In the genomic region with DNA sequence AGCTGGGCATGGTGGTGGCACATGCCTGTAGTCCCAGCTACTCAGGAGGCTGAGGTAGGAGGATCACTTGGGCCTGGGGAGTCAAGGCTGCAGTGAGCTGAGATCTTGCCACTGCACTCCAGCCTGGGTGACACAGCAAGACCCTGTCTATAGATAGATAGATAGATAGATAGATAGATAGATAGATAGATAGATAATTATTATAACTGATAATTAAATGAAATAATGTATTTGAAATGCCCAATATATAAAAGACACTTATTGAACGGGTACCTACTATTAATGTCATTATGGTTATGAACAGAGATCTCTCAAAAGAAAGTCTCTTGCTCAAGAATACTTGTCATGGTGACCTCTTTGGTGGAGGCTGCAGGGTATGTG, we compare ENCODE assay signal across 7 cellular contexts.
DNase-seq lines count a peak whose midpoint lies in the region; ATAC-seq and TF ChIP-seq lines count a peak whose summit lies in the region.
"Not testable (repeated sequence)": the region's sequence is repeated elsewhere in the genome, so short reads cannot be mapped to it uniquely, and the experiment has no call there.

No MANE protein-coding gene starts in this region.

- peak overlapping the region in 1 of 2 donors; percentile 67 for H3K9ac ChIP-seq in colonic mucosa (ENCODE audit: low read depth in 2 of 2, low read length in 2 of 2)
- H3K9ac ChIP-seq in skeletal muscle satellite cell (ENCODE audit: low read depth, low read length) = not testable (repeated sequence)

- not testable (repeated sequence) for H3K9me3 Mint-ChIP-seq in activated T-helper 17 cell treated with anti-CD3 and anti-CD28 coated beads, Interleukin-2, amount 50 U/mL, for 72 hours
- H3K9me3 Mint-ChIP-seq in naive thymus-derived CD4-positive, alpha-beta T cell = peaks cover 0 to 11% (median 4%) of the 10 kb centered on the region in 11 donors

- H3K27me3 Mint-ChIP-seq in activated T-helper 17 cell treated with anti-CD3 and anti-CD28 coated beads, Interleukin-2, amount 50 U/mL, for 72 hours; naive thymus-derived CD4-positive, alpha-beta T cell: not testable (repeated sequence)

- not testable (repeated sequence) for H3K36me3 ChIP-seq in GM06990 (ENCODE audit: control insufficient read depth, insufficient read depth, low read length); PC-9 (ENCODE audit: low read depth); colonic mucosa; heart left ventricle; naive thymus-derived CD4-positive, alpha-beta T cell (ENCODE audit: control insufficient read depth in 2 of 3, insufficient read depth in 3 of 3, low read length in 3 of 3); skeletal muscle satellite cell (ENCODE audit: insufficient read depth, low read length)

- H3K4me1 Mint-ChIP-seq in activated T-helper 17 cell treated with anti-CD3 and anti-CD28 coated beads, Interleukin-2, amount 50 U/mL, for 72 hours = not testable (repeated sequence)
- H3K4me1 Mint-ChIP-seq in naive thymus-derived CD4-positive, alpha-beta T cell = peaks cover 0 to 32% (median 16%) of the 10 kb centered on the region in 7 donors

- ATAC-seq in activated T-helper 17 cell treated with anti-CD3 and anti-CD28 coated beads, Interleukin-2, amount 50 U/mL, for 72 hours (replicated peaks); heart left ventricle; naive thymus-derived CD4-positive, alpha-beta T cell: not testable (repeated sequence)

- POLR2A ChIA-PET in PC-9 (lab: Charles Lee; ENCODE audit: unreplicated experiment) = not testable (repeated sequence)
- POLR2A ChIA-PET in naive thymus-derived CD4-positive, alpha-beta T cell (lab: Charles Lee) = interaction anchor here (0.9 to 1.2 kb wide), 2 partner anchors 75 to 132 kb away, joined by 3 to 7 read pairs; a partner anchor contains a TSS

- peak overlapping the region; percentile 76 for H3K4me3 Mint-ChIP-seq in activated T-helper 17 cell treated with anti-CD3 and anti-CD28 coated beads, Interleukin-2, amount 50 U/mL, for 72 hours
- H3K4me3 Mint-ChIP-seq in naive thymus-derived CD4-positive, alpha-beta T cell = peak overlapping the region in 9 of 10 donors; percentile 74 to 92 (median 87)

- TF ChIP-seq POLR2A in heart left ventricle (IDR thresholded peaks at IDR 0.05) = not testable (repeated sequence)

- CTCF ChIA-PET in PC-9 (lab: Charles Lee) = interaction anchor here (1.0 kb wide), 1 partner anchor 79 kb away, joined by 3 read pairs; no protein-coding TSS in a partner anchor
- CTCF ChIA-PET in naive thymus-derived CD4-positive, alpha-beta T cell (lab: Charles Lee) = interaction anchor here (2.6 kb wide), 1 partner anchor 79 kb away, joined by 7 read pairs; no protein-coding TSS in a partner anchor

- H3K9me3 ChIP-seq in PC-9 (ENCODE audit: insufficient read depth, low read depth); colonic mucosa; naive thymus-derived CD4-positive, alpha-beta T cell (ENCODE audit: control insufficient read depth in 2 of 3, low read length in 3 of 3); skeletal muscle satellite cell (replicated peaks; ENCODE audit: low read length): not testable (repeated sequence)
- H3K9me3 ChIP-seq in heart left ventricle = peaks cover 0 to 11% (median 3%) of the 10 kb centered on the region in 12 donors

- H3F3A ChIP-seq in PC-9 (ENCODE audit: insufficient read depth, low read depth) = not testable (repeated sequence)

- not testable (repeated sequence) for TF ChIP-seq CTCF in GM06990 (IDR thresholded peaks at IDR 0.05; ENCODE audit: insufficient read depth, low read length, poor library complexity, severe bottlenecking); PC-9 (conservative IDR thresholded peaks at IDR 0.05); colonic mucosa (IDR thresholded peaks at IDR 0.05); heart left ventricle (IDR thresholded peaks at IDR 0.05)

- not testable (repeated sequence) for H3K36me3 Mint-ChIP-seq in activated T-helper 17 cell treated with anti-CD3 and anti-CD28 coated beads, Interleukin-2, amount 50 U/mL, for 72 hours (ENCODE audit: low read depth); naive thymus-derived CD4-positive, alpha-beta T cell

- H3K9me2 ChIP-seq in PC-9 (ENCODE audit: insufficient read depth) = not testable (repeated sequence)

- H4K20me1 ChIP-seq in PC-9 (ENCODE audit: insufficient read depth) = not testable (repeated sequence)

- H3K4me1 ChIP-seq in PC-9 (replicated peaks; ENCODE audit: insufficient read depth) = peaks cover 11% of the 10 kb centered on the region
- peaks cover 23% of the 10 kb centered on the region for H3K4me1 ChIP-seq in colonic mucosa
- H3K4me1 ChIP-seq in heart left ventricle = peaks cover 7 to 63% (median 39%) of the 10 kb centered on the region in 12 donors
- not testable (repeated sequence) for H3K4me1 ChIP-seq in naive thymus-derived CD4-positive, alpha-beta T cell (ENCODE audit: control insufficient read depth in 2 of 2, insufficient read depth in 2 of 2, low read length in 2 of 2); skeletal muscle satellite cell (ENCODE audit: control insufficient read depth, insufficient read depth, low read length)

- not testable (repeated sequence) for DNase-seq in GM06990 (ENCODE audit: extremely low read depth, insufficient read length); PC-9; colonic mucosa; heart left ventricle; naive thymus-derived CD4-positive, alpha-beta T cell

- H3K27me3 ChIP-seq in GM06990 (replicated peaks; ENCODE audit: control insufficient read depth, insufficient read depth, low read length); PC-9 (ENCODE audit: insufficient read depth, low read depth); colonic mucosa; heart left ventricle; naive thymus-derived CD4-positive, alpha-beta T cell (ENCODE audit: control insufficient read depth in 2 of 2, insufficient read depth in 2 of 2, low read length in 2 of 2); skeletal muscle satellite cell (ENCODE audit: control insufficient read depth, insufficient read depth, low read length): not testable (repeated sequence)

- intact Hi-C loops in PC-9 (cut with micrococcal nuclease; ENCODE audit: unreplicated experiment) (loop anchor here (5.0 kb wide), 1 partner anchor 76 kb away; no protein-coding TSS in a partner anchor), heart left ventricle (cut with DNase I) (loop anchor here in 5 of 10 donors (5.0 to 10.0 kb wide), 4 partner anchors 76 to 302 kb away; a partner anchor contains a TSS)
- intact Hi-C loops in colonic mucosa (cut with DNase I) = not testable (repeated sequence)
- intact Hi-C loops in naive thymus-derived CD4-positive, alpha-beta T cell (cut with micrococcal nuclease) = loop anchor here (5.0 kb wide), 2 partner anchors 74 to 76 kb away; no protein-coding TSS in a partner anchor

- not testable (repeated sequence) for H3K79me2 ChIP-seq in PC-9 (ENCODE audit: low read depth)

- peak overlapping the region; percentile 30 for H3K27ac Mint-ChIP-seq in activated T-helper 17 cell treated with anti-CD3 and anti-CD28 coated beads, Interleukin-2, amount 50 U/mL, for 72 hours
- peak overlapping the region in 3 of 9 donors; percentile 46 to 88 (median 51) for H3K27ac Mint-ChIP-seq in naive thymus-derived CD4-positive, alpha-beta T cell

- not testable (repeated sequence) for H2AFZ ChIP-seq in PC-9

- H3K27ac ChIP-seq in PC-9; naive thymus-derived CD4-positive, alpha-beta T cell (ENCODE audit: low read depth, low read length): not testable (repeated sequence)
- peak overlapping the region; percentile 85 for H3K27ac ChIP-seq in colonic mucosa
- peak overlapping the region in 11 of 12 donors; percentile 71 to 94 (median 85) for H3K27ac ChIP-seq in heart left ventricle

- 88 to 94% (median 90%) methylated on average over 1 of the region's 1 CpG for WGBS in heart left ventricle, 4 donors

- BruUV-seq in PC-9 (replicated peaks; lab: Mats Ljungman, UMichigan) = not testable (repeated sequence)

- H3K4me2 ChIP-seq in PC-9 = peak overlapping the region; percentile 76; the same call in 1 of the 2 replicates
- H3K4me2 ChIP-seq in skeletal muscle satellite cell (ENCODE audit: low read length) = peak overlapping the region; percentile 89

- H3K4me3 ChIP-seq in GM06990 (replicated peaks; ENCODE audit: low read depth, low read length) = peak overlapping the region; percentile 59
- not testable (repeated sequence) for H3K4me3 ChIP-seq in PC-9; colonic mucosa; naive thymus-derived CD4-positive, alpha-beta T cell (ENCODE audit: low read length); skeletal muscle satellite cell (ENCODE audit: low read length)
- peak overlapping the region in 4 of 12 donors; percentile 60 to 67 (median 64) for H3K4me3 ChIP-seq in heart left ventricle
